In genomic region chr7:151598045-151598444, GRCh38 we compare ENCODE assay signal across 10 cellular contexts.
DNase-seq lines count a peak whose midpoint lies in the region; ATAC-seq and TF ChIP-seq lines count a peak whose summit lies in the region.
"Had no signal": no experiment of that assay in that cellular context is flagged by ENCODE, and none has a peak within 500 bp of the region (broad histone marks: within the 10 kb centered on the region; RNA-seq: fewer than 3 reads in every experiment).

No MANE protein-coding gene starts in this region.

- H3K27me3 ChIP-seq in AG04450 (ENCODE audit: control insufficient read depth, insufficient read depth, low read length), result no peaks in the 10 kb centered on the region
- no peaks in the 10 kb centered on the region for H3K27me3 ChIP-seq in adipocyte (replicated peaks; ENCODE audit: control insufficient read depth, insufficient read depth, low read length)
- H3K27me3 ChIP-seq: ovary had no signal

- H3K36me3 ChIP-seq in HEK293 (ENCODE audit: control insufficient read depth in 2 of 2, insufficient read depth in 1 of 2, low read length in 2 of 2) (peaks cover 0 to 7% of the 10 kb centered on the region in 2 experiments; a peak in 1 of 3 replicates), adipocyte (ENCODE audit: control insufficient read depth, insufficient read depth, low read length, severe bottlenecking) (peaks cover 18% of the 10 kb centered on the region)
- H3K36me3 ChIP-seq: ovary had no signal

- H3K4me1 ChIP-seq in HEK293 (ENCODE audit: control insufficient read depth, insufficient read depth, low read length) (no peaks in the 10 kb centered on the region), adipocyte (ENCODE audit: control insufficient read depth, insufficient read depth, low read length) (peaks cover 45% of the 10 kb centered on the region)

- DNase-seq in AG04450 (ENCODE audit: low read depth, low spot score) (peak; percentile 73), adipocyte (ENCODE audit: low read depth) (peak; percentile 81), hepatic stellate cell (ENCODE audit: low spot score) (peak; percentile 84), DMS153 (lab: John Stamatoyannopoulos, UW) (no peak), HuH-7.5 (ENCODE audit: low spot score) (no peak), RKO (ENCODE audit: low spot score) (no peak)
- DNase-seq: CD8-positive, alpha-beta T cell; ovary had no signal

- CTCF ChIA-PET in AG04450 (lab: Charles Lee) (no interaction called here), HEK293 (lab: Yijun Ruan, JAX) (interaction anchor here (0.6 kb wide), 2 partner anchors 16 to 137 kb away, joined by 4 read pairs; no protein-coding TSS in a partner anchor)

- TF ChIP-seq CTCF in AG04450 (IDR thresholded peaks at IDR 0.05; ENCODE audit: low read depth, low read length) (no peak), HEK293 (tag by site-specific recombination; IDR thresholded peaks at IDR 0.05) (no peak)

- H3K9me3 ChIP-seq in AG04450 (ENCODE audit: control insufficient read depth, insufficient read depth, low read length) (no peaks in the 10 kb centered on the region), HEK293 (ENCODE audit: control insufficient read depth, insufficient read depth, low read depth, low read length) (no peaks in the 10 kb centered on the region), adipocyte (ENCODE audit: control insufficient read depth, low read length) (no peaks in the 10 kb centered on the region)
- H3K9me3 ChIP-seq: ovary had no signal

- ATAC-seq in HG03280 (IDR thresholded peaks at IDR 0.05; ENCODE audit: unreplicated experiment), result no peak
- ATAC-seq: CD8-positive, alpha-beta T cell had no signal

- no peak overlapping the region for H3K4me3 ChIP-seq in AG04450 (ENCODE audit: low read depth, low read length)
- no peak overlapping the region for H3K4me3 ChIP-seq in HEK293 (ENCODE audit: low read depth, low read length)
- H3K4me3 ChIP-seq in adipocyte (ENCODE audit: low read length), result no peak overlapping the region
- H3K4me3 ChIP-seq: ovary had no signal

- H3K9ac ChIP-seq in adipocyte (ENCODE audit: low read length), result peak overlapping the region; percentile 10

- H3K27ac ChIP-seq in AG04450 (ENCODE audit: low read depth, low read length), result peak overlapping the region; percentile 60
- no peak overlapping the region for H3K27ac ChIP-seq in HEK293 (ENCODE audit: extremely low read depth, low read depth, low read length)
- H3K27ac ChIP-seq: ovary had no signal

- POLR2A ChIA-PET in AG04450 (lab: Yijun Ruan, JAX) (interaction anchor here (0.7 to 1.2 kb wide), 4 partner anchors 34 to 160 kb away, joined by 3 to 7 read pairs (median 3); no protein-coding TSS in a partner anchor), HEK293 (lab: Yijun Ruan, JAX) (interaction anchor here (0.6 kb wide), 1 partner anchor 81 kb away, joined by 3 read pairs; no protein-coding TSS in a partner anchor)

TF ChIP-seq in HEK293, 187 proteins besides CTCF, POLR2A, EP300 and RAD21:
- TF ChIP-seq PATZ1 (tag by site-specific recombination; IDR thresholded peaks at IDR 0.05) (no peak), TCF7L2 (IDR thresholded peaks at IDR 0.05; ENCODE audit: borderline replicate concordance, low read depth, low read length) (no peak), SP7 (tag by site-specific recombination; IDR thresholded peaks at IDR 0.05) (no peak), ZNF146 (tag by site-specific recombination; IDR thresholded peaks at IDR 0.05) (peak; percentile 81), ZNF174 (tag by site-specific recombination; IDR thresholded peaks at IDR 0.05) (no peak)

Comparison
In these comparisons a context has a peak if more than half of its experiments do, and no peak if none do; other contexts are left out.
1. DNase-seq: peak in AG04450 (single experiment), adipocyte (single experiment) and hepatic stellate cell (single experiment); none in DMS153 (single experiment), HuH-7.5 (single experiment) and RKO (single experiment).